1 cellular context compared by ENCODE assay signal in the genomic region with DNA sequence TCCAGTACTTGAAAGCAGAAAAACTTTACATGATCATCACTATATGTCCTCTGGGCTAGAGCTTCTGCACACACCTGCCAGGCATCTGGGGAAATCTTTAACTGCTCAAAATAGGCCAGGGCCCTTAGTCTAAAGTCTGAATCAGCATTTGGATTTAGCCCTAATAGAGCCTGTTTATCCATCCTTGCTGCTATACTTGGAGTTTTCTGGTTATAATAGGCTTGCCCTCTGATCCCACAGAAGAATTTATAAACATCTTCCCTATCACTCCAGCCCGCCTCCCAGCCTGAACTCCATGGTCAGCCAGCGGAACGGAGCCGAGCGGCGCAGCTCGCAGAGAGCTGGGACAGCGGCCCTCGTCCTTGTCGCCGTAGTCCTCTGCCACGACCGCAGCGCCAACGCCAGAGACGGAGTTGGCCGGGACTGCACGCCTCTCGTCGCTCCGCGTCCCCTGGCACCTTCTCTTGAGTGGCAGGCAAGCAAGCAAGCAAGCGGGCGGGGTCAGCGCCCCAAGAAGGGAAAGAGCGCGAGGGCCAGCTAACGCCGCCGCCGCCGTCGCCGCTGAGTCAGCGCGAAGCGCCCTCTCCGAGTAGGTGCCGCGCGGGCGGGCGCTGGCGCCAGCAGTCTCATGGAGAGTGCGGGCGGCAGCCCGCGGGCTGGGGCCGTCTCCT.
A peak's percentile ranks its signal among the peaks of the same experiment; 100 is the strongest.
TF ChIP-seq lines count a peak whose summit lies in the region.

No MANE protein-coding gene starts in this region.

TF ChIP-seq in HepG2, 621 proteins besides CTCF, POLR2A, EP300 and RAD21 (continued from another document and continues in another):
- TF ChIP-seq ZNF800 (CRISPR knock-in tag; IDR thresholded peaks at IDR 0.05) = peak; percentile 99
- TF ChIP-seq ZMAT3 (CRISPR knock-in tag; conservative IDR thresholded peaks at IDR 0.05) = peak; percentile 96
- no peak; the same call in 1 of the 2 replicates for TF ChIP-seq HNF1B (CRISPR knock-in tag; IDR thresholded peaks at IDR 0.05)
- TF ChIP-seq ZNF878 (CRISPR knock-in tag; IDR thresholded peaks at IDR 0.05) = no peak
- no peak for TF ChIP-seq ZNF629 (CRISPR knock-in tag; conservative IDR thresholded peaks at IDR 0.05)
- TF ChIP-seq ELF3 (CRISPR knock-in tag; IDR thresholded peaks at IDR 0.05) = peak; percentile 55
- TF ChIP-seq SMYD3 (CRISPR knock-in tag; IDR thresholded peaks at IDR 0.05) = no peak
- TF ChIP-seq ZBTB42 (CRISPR knock-in tag; IDR thresholded peaks at IDR 0.05) = no peak
- TF ChIP-seq ZKSCAN8 (CRISPR knock-in tag; IDR thresholded peaks at IDR 0.05; ENCODE audit: borderline replicate concordance) = 0 out of 2 replicates have a peak, but pooled peaks have one; percentile 21
- TF ChIP-seq, protein P1, sequence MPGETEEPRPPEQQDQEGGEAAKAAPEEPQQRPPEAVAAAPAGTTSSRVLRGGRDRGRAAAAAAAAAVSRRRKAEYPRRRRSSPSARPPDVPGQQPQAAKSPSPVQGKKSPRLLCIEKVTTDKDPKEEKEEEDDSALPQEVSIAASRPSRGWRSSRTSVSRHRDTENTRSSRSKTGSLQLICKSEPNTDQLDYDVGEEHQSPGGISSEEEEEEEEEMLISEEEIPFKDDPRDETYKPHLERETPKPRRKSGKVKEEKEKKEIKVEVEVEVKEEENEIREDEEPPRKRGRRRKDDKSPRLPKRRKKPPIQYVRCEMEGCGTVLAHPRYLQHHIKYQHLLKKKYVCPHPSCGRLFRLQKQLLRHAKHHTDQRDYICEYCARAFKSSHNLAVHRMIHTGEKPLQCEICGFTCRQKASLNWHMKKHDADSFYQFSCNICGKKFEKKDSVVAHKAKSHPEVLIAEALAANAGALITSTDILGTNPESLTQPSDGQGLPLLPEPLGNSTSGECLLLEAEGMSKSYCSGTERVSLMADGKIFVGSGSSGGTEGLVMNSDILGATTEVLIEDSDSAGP (CRISPR knock-in tag; IDR thresholded peaks at IDR 0.05; ENCODE audit: borderline replicate concordance) = peak; percentile 90
- no peak for TF ChIP-seq LCORL (IDR thresholded peaks at IDR 0.05)
- TF ChIP-seq LCORL (CRISPR knock-in tag; IDR thresholded peaks at IDR 0.05) = peak; percentile 91
- TF ChIP-seq SIN3B (IDR thresholded peaks at IDR 0.05; ENCODE audit: low read length) = no peak
- no peak for TF ChIP-seq CCAR2 (optimal IDR thresholded peaks at IDR 0.05; ENCODE audit: low read depth, low read length)
- TF ChIP-seq ZNF503 (CRISPR knock-in tag; IDR thresholded peaks at IDR 0.05) = no peak
- TF ChIP-seq ZNF788 (CRISPR knock-in tag; IDR thresholded peaks at IDR 0.05; ENCODE audit: borderline replicate concordance) = no peak
- TF ChIP-seq ZNF547 (CRISPR knock-in tag; IDR thresholded peaks at IDR 0.05) = peak; percentile 90
- TF ChIP-seq IRF9 (CRISPR knock-in tag; IDR thresholded peaks at IDR 0.05; ENCODE audit: borderline replicate concordance) = peak; percentile 92; the same call in 1 of the 2 replicates
- TF ChIP-seq IKZF4 (CRISPR knock-in tag; IDR thresholded peaks at IDR 0.05; ENCODE audit: borderline replicate concordance, low read depth, not compliant biosample characterization) = no peak
- no peak for TF ChIP-seq NCOA5 (CRISPR knock-in tag; IDR thresholded peaks at IDR 0.05)
- TF ChIP-seq, protein P2, sequence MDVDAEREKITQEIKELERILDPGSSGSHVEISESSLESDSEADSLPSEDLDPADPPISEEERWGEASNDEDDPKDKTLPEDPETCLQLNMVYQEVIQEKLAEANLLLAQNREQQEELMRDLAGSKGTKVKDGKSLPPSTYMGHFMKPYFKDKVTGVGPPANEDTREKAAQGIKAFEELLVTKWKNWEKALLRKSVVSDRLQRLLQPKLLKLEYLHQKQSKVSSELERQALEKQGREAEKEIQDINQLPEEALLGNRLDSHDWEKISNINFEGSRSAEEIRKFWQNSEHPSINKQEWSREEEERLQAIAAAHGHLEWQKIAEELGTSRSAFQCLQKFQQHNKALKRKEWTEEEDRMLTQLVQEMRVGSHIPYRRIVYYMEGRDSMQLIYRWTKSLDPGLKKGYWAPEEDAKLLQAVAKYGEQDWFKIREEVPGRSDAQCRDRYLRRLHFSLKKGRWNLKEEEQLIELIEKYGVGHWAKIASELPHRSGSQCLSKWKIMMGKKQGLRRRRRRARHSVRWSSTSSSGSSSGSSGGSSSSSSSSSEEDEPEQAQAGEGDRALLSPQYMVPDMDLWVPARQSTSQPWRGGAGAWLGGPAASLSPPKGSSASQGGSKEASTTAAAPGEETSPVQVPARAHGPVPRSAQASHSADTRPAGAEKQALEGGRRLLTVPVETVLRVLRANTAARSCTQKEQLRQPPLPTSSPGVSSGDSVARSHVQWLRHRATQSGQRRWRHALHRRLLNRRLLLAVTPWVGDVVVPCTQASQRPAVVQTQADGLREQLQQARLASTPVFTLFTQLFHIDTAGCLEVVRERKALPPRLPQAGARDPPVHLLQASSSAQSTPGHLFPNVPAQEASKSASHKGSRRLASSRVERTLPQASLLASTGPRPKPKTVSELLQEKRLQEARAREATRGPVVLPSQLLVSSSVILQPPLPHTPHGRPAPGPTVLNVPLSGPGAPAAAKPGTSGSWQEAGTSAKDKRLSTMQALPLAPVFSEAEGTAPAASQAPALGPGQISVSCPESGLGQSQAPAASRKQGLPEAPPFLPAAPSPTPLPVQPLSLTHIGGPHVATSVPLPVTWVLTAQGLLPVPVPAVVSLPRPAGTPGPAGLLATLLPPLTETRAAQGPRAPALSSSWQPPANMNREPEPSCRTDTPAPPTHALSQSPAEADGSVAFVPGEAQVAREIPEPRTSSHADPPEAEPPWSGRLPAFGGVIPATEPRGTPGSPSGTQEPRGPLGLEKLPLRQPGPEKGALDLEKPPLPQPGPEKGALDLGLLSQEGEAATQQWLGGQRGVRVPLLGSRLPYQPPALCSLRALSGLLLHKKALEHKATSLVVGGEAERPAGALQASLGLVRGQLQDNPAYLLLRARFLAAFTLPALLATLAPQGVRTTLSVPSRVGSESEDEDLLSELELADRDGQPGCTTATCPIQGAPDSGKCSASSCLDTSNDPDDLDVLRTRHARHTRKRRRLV (CRISPR knock-in tag; IDR thresholded peaks at IDR 0.05) = no peak
- no peak for TF ChIP-seq NPAS2 (CRISPR knock-in tag; IDR thresholded peaks at IDR 0.05; ENCODE audit: borderline replicate concordance)
- TF ChIP-seq SAP130 (CRISPR knock-in tag; IDR thresholded peaks at IDR 0.05; ENCODE audit: low read depth) = peak; percentile 66
- peak; percentile 52 for TF ChIP-seq ETV5 (CRISPR knock-in tag; IDR thresholded peaks at IDR 0.05; ENCODE audit: borderline replicate concordance)
- no peak for TF ChIP-seq JUND (CRISPR knock-in tag; IDR thresholded peaks at IDR 0.05)
- peak; percentile 73; the same call in 1 of the 2 replicates for TF ChIP-seq ZNF605 (CRISPR knock-in tag; IDR thresholded peaks at IDR 0.05)
- TF ChIP-seq, protein P3, sequence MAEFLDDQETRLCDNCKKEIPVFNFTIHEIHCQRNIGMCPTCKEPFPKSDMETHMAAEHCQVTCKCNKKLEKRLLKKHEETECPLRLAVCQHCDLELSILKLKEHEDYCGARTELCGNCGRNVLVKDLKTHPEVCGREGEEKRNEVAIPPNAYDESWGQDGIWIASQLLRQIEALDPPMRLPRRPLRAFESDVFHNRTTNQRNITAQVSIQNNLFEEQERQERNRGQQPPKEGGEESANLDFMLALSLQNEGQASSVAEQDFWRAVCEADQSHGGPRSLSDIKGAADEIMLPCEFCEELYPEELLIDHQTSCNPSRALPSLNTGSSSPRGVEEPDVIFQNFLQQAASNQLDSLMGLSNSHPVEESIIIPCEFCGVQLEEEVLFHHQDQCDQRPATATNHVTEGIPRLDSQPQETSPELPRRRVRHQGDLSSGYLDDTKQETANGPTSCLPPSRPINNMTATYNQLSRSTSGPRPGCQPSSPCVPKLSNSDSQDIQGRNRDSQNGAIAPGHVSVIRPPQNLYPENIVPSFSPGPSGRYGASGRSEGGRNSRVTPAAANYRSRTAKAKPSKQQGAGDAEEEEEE (CRISPR knock-in tag; IDR thresholded peaks at IDR 0.05; ENCODE audit: borderline replicate concordance) = no peak
- 0 out of 2 replicates have a peak, but pooled peaks have one; percentile 51 for TF ChIP-seq HMGXB3 (CRISPR knock-in tag; IDR thresholded peaks at IDR 0.05; ENCODE audit: borderline replicate concordance)
- peak; percentile 93; the same call in 1 of the 2 replicates for TF ChIP-seq ZNF567 (CRISPR knock-in tag; IDR thresholded peaks at IDR 0.05; ENCODE audit: borderline replicate concordance)
- no peak for TF ChIP-seq FOXM1 (CRISPR knock-in tag; IDR thresholded peaks at IDR 0.05)
- no peak for TF ChIP-seq RARG (CRISPR knock-in tag; IDR thresholded peaks at IDR 0.05; ENCODE audit: low read depth)
- no peak for TF ChIP-seq POLR2G (IDR thresholded peaks at IDR 0.05; ENCODE audit: low read depth, low read length)
- TF ChIP-seq GATAD1 (CRISPR knock-in tag; IDR thresholded peaks at IDR 0.05) = peak; percentile 54
- TF ChIP-seq, protein P4, sequence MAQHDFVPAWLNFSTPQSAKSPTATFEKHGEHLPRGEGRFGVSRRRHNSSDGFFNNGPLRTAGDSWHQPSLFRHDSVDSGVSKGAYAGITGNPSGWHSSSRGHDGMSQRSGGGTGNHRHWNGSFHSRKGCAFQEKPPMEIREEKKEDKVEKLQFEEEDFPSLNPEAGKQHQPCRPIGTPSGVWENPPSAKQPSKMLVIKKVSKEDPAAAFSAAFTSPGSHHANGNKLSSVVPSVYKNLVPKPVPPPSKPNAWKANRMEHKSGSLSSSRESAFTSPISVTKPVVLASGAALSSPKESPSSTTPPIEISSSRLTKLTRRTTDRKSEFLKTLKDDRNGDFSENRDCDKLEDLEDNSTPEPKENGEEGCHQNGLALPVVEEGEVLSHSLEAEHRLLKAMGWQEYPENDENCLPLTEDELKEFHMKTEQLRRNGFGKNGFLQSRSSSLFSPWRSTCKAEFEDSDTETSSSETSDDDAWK (CRISPR knock-in tag; IDR thresholded peaks at IDR 0.05) = no peak
